ENCODE assay signal across 1 cellular context in genomic region chr6:127458817-127459216, GRCh38.
TF ChIP-seq lines count a peak whose summit lies in the region.

No MANE protein-coding gene starts in this region.

TF ChIP-seq in HepG2, 621 proteins besides CTCF, POLR2A, EP300 and RAD21 (continued from another document):
- no peak for TF ChIP-seq ZNF414 (CRISPR knock-in tag; IDR thresholded peaks at IDR 0.05)
